11 cellular contexts compared by ENCODE assay signal in genomic region chr5:148401604-148402003, GRCh38. TPM values are rescaled to one million over a fixed set of nuclear protein-coding genes. Genes with fewer than 3 reads are reported as not detected.
DNase-seq lines count a peak whose midpoint lies in the region; ATAC-seq and TF ChIP-seq lines count a peak whose summit lies in the region.
"Had no signal": no experiment of that assay in that cellular context is flagged by ENCODE, and none has a peak within 500 bp of the region (broad histone marks: within the 10 kb centered on the region; RNA-seq: fewer than 3 reads in every experiment).

No MANE protein-coding gene starts in this region.

- no peak overlapping the region for H3K4me3 Mint-ChIP-seq in activated CD4-positive, alpha-beta T cell treated with anti-CD3 and anti-CD28 coated beads for 36 hours
- H3K4me3 Mint-ChIP-seq in stimulated activated naive B cell treated with anti-CD40 and anti-IgM and Interleukin-4, amounts not matched to agents 10 μg/mL and 1 μg/mL and 100 μg/mL, for 72 hours, result peak overlapping the region in 1 of 2 donors; percentile 25
- H3K4me3 Mint-ChIP-seq: activated naive CD4-positive, alpha-beta T cell treated with anti-CD3 and anti-CD28 coated beads, Interleukin-2, amount 10 ng/mL, durations not matched to agents 7 days and 5 days had no signal

- no peak overlapping the region for H3K4me3 ChIP-seq in RWPE2 (ENCODE audit: severe bottlenecking)
- H3K4me3 ChIP-seq in fibroblast of the aortic adventitia (ENCODE audit: low read depth, low read length), result no peak overlapping the region
- H3K4me3 ChIP-seq: right lobe of liver had no signal

- peak overlapping the region; percentile 54 for H3K27ac ChIP-seq in RWPE2 (ENCODE audit: poor library complexity, severe bottlenecking)

- peaks cover 69% of the 10 kb centered on the region for H3K36me3 Mint-ChIP-seq in activated CD4-positive, alpha-beta T cell treated with anti-CD3 and anti-CD28 coated beads for 36 hours (ENCODE audit: low read depth)
- H3K36me3 Mint-ChIP-seq in stimulated activated naive B cell treated with anti-CD40 and anti-IgM and Interleukin-4, amounts not matched to agents 10 μg/mL and 1 μg/mL and 100 μg/mL, for 72 hours, result peaks cover 37 to 56% of the 10 kb centered on the region in 2 donors

- no peaks in the 10 kb centered on the region for H3K27me3 Mint-ChIP-seq in activated CD4-positive, alpha-beta T cell treated with anti-CD3 and anti-CD28 coated beads for 36 hours
- H3K27me3 Mint-ChIP-seq in stimulated activated naive B cell treated with anti-CD40 and anti-IgM and Interleukin-4, amounts not matched to agents 10 μg/mL and 1 μg/mL and 100 μg/mL, for 72 hours, result no peaks in the 10 kb centered on the region
- H3K27me3 Mint-ChIP-seq: activated naive CD4-positive, alpha-beta T cell treated with anti-CD3 and anti-CD28 coated beads, Interleukin-2, amount 10 ng/mL, durations not matched to agents 7 days and 5 days had no signal

- peaks cover 46% of the 10 kb centered on the region for H3K4me1 Mint-ChIP-seq in activated CD4-positive, alpha-beta T cell treated with anti-CD3 and anti-CD28 coated beads for 36 hours
- peaks cover 27 to 75% of the 10 kb centered on the region in 2 donors for H3K4me1 Mint-ChIP-seq in stimulated activated naive B cell treated with anti-CD40 and anti-IgM and Interleukin-4, amounts not matched to agents 10 μg/mL and 1 μg/mL and 100 μg/mL, for 72 hours

- CTCF ChIA-PET in activated CD4-positive, alpha-beta T cell treated with anti-CD3 and anti-CD28 coated beads for 36 hours (lab: Charles Lee), result interaction anchor here (0.7 to 2.5 kb wide), 7 partner anchors 11 to 43 kb away, joined by 3 to 8 read pairs (median 4); no protein-coding TSS in a partner anchor

- peaks cover 94% of the 10 kb centered on the region for H3K36me3 ChIP-seq in RWPE2 (ENCODE audit: low read depth)

- peak overlapping the region; percentile 85 for H3K27ac Mint-ChIP-seq in activated CD4-positive, alpha-beta T cell treated with anti-CD3 and anti-CD28 coated beads for 36 hours
- peak overlapping the region; percentile 37 for H3K27ac Mint-ChIP-seq in stimulated activated naive B cell treated with anti-CD40 and anti-IgM and Interleukin-4, amounts not matched to agents 10 μg/mL and 1 μg/mL and 100 μg/mL, for 72 hours
- H3K27ac Mint-ChIP-seq: activated naive CD4-positive, alpha-beta T cell treated with anti-CD3 and anti-CD28 coated beads, Interleukin-2, amount 10 ng/mL, durations not matched to agents 7 days and 5 days had no signal

- POLR2A ChIA-PET in activated CD4-positive, alpha-beta T cell treated with anti-CD3 and anti-CD28 coated beads for 36 hours (lab: Charles Lee), result no interaction called here

- no peaks in the 10 kb centered on the region for H3K9me3 ChIP-seq in RWPE2 (ENCODE audit: severe bottlenecking)
- H3K9me3 ChIP-seq: right lobe of liver had no signal

- DNase-seq in activated CD4-positive, alpha-beta T cell treated with anti-CD3 and anti-CD28 coated beads for 36 hours, result no peak
- DNase-seq in activated CD4-positive, alpha-beta T cell treated with anti-CD3 and anti-CD28 coated beads for 1 hour, result no peak
- DNase-seq in RWPE2 (ENCODE audit: low spot score), result no peak
- DNase-seq in fibroblast of the aortic adventitia (ENCODE audit: low read depth), result peak; percentile 17
- DNase-seq in stimulated activated naive B cell treated with anti-CD40 and anti-IgM and Interleukin-4, amounts not matched to agents 10 μg/mL and 1 μg/mL and 100 μg/mL, for 72 hours, result no peak
- no peak for DNase-seq in DMS114 treated with DMSO at 0.1 percent for 48 hours (lab: John Stamatoyannopoulos, UW; ENCODE audit: unreplicated experiment)
- DNase-seq: activated naive CD4-positive, alpha-beta T cell treated with anti-CD3 and anti-CD28 coated beads, Interleukin-2, amount 10 ng/mL, durations not matched to agents 7 days and 5 days; NCI-H1436 treated with DMSO at 0.1 percent for 48 hours; right lobe of liver had no signal

- peaks cover 37% of the 10 kb centered on the region for H3K4me1 ChIP-seq in RWPE2 (ENCODE audit: insufficient read depth, poor library complexity, severe bottlenecking)

- TF ChIP-seq CTCF in RWPE2 (IDR thresholded peaks at IDR 0.05; ENCODE audit: poor library complexity, severe bottlenecking), result no peak
- TF ChIP-seq CTCF in fibroblast of the aortic adventitia (IDR thresholded peaks at IDR 0.05; ENCODE audit: insufficient read depth, low read length), result no peak

- H3K27me3 ChIP-seq in RWPE2 (ENCODE audit: insufficient read depth, poor library complexity, severe bottlenecking), result no peaks in the 10 kb centered on the region
- H3K27me3 ChIP-seq: right lobe of liver had no signal

- H3K9me3 Mint-ChIP-seq in activated CD4-positive, alpha-beta T cell treated with anti-CD3 and anti-CD28 coated beads for 36 hours (ENCODE audit: low read depth), result no peaks in the 10 kb centered on the region
- H3K9me3 Mint-ChIP-seq in stimulated activated naive B cell treated with anti-CD40 and anti-IgM and Interleukin-4, amounts not matched to agents 10 μg/mL and 1 μg/mL and 100 μg/mL, for 72 hours, result peaks cover 0 to 3% of the 10 kb centered on the region in 2 donors
- H3K9me3 Mint-ChIP-seq: activated naive CD4-positive, alpha-beta T cell treated with anti-CD3 and anti-CD28 coated beads, Interleukin-2, amount 10 ng/mL, durations not matched to agents 7 days and 5 days had no signal

- intact Hi-C loops in activated CD4-positive, alpha-beta T cell treated with anti-CD3 and anti-CD28 coated beads for 36 hours (cut with DNase I, micrococcal nuclease), result loop anchor here in 1 of 2 experiments (2.0 kb wide), 1 partner anchor 17 kb away; no protein-coding TSS in a partner anchor

- no peak for ATAC-seq in activated CD4-positive, alpha-beta T cell treated with anti-CD3 and anti-CD28 coated beads for 36 hours
- peak; percentile 70 for ATAC-seq in RWPE2 (ENCODE audit: low read depth)
- ATAC-seq in stimulated activated naive B cell treated with anti-CD40 and anti-IgM and Interleukin-4, amounts not matched to agents 10 μg/mL and 1 μg/mL and 100 μg/mL, for 72 hours (replicated peaks), result no peak
- ATAC-seq in GM18868 (IDR thresholded peaks at IDR 0.05; ENCODE audit: unreplicated experiment), result no peak
- no peak for ATAC-seq in GM21526 (IDR thresholded peaks at IDR 0.05; ENCODE audit: low FRiP score, unreplicated experiment)

RNA-seq across cellular contexts. Expression of gene FBXO38, which starts 17.8 kb away (rescaled TPM):
- 10 to 100 TPM; 47.5 to 65.4 TPM for total RNA-seq in activated CD4-positive, alpha-beta T cell treated with anti-CD3 and anti-CD28 coated beads for 36 hours
- 45.7 and 61.0 TPM in 2 replicates for total RNA-seq in fibroblast of the aortic adventitia (ENCODE audit: low replicate concordance)
